Comparison of ENCODE assay signal across 9 cellular contexts in the genomic region with DNA sequence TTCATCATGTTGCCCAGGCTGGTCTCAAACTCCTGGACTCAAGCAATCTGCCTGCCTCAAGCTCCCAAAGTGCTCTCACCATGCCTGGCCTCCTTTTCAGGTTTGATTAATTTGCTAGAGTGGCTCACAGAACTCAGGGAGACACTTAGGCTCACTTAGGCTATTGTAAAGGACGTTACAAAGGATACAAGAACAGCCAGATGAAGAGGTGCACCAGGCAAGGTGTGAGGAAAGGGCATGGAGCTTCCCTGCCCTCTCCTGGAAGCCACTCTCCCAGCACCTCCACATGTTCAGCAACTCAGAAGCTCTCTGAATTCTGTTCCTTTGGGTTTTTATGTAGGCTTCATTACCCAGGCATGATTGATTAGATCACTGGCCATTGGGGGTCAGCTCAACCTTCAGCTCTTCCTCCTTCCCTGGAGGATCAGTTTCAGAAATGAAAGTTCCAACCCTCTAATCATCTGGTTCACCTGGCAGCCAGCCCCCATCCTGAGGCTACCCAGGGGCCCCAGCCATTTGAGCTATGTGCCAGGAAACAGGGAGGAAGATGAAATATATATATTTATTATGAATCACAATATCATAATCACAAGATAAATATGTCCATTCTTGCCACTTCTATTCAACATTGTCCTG.
DNase-seq lines count a peak whose midpoint lies in the region; ATAC-seq and TF ChIP-seq lines count a peak whose summit lies in the region.
"Had no signal": no experiment of that assay in that cellular context is flagged by ENCODE, and none has a peak within 500 bp of the region (broad histone marks: within the 10 kb centered on the region; RNA-seq: fewer than 3 reads in every experiment).

No MANE protein-coding gene starts in this region.

- H3K27ac ChIP-seq in H9 (ENCODE audit: insufficient read length, low read depth, low read length) (no peak overlapping the region), right cardiac atrium (ENCODE audit: low read length) (no peak overlapping the region), suprapubic skin (no peak overlapping the region)
- H3K27ac ChIP-seq: HL-60 had no signal

- DNase-seq in H9 = peak; percentile 65
- peak; percentile 25 for DNase-seq in WTC11 (ENCODE audit: low spot score)
- no peak for DNase-seq in right cardiac atrium
- DNase-seq in suprapubic skin (ENCODE audit: low spot score in 2 of 2) = peak; percentile 40 to 43
- DNase-seq in activated CD8-positive, alpha-beta T cell treated with anti-CD3 and anti-CD28 coated beads for 36 hours = no peak
- DNase-seq in glutamatergic neuron = no peak
- DNase-seq: stimulated activated CD4-positive, alpha-beta T cell treated with anti-CD3 and anti-CD28 coated beads, Interleukin-1b, Interleukin-23, amount 100 ng/mL, for 48 hours had no signal

- no peaks in the 10 kb centered on the region for H3K27me3 Mint-ChIP-seq in H9 (ENCODE audit: low read depth)
- H3K27me3 Mint-ChIP-seq in WTC11 (ENCODE audit: low read depth) = no peaks in the 10 kb centered on the region
- peaks cover 4% of the 10 kb centered on the region for H3K27me3 Mint-ChIP-seq in activated CD8-positive, alpha-beta T cell treated with anti-CD3 and anti-CD28 coated beads for 36 hours
- peaks cover 2% of the 10 kb centered on the region for H3K27me3 Mint-ChIP-seq in glutamatergic neuron (ENCODE audit: unreplicated experiment)

- no peak overlapping the region for H3K4me3 Mint-ChIP-seq in H9
- no peak overlapping the region for H3K4me3 Mint-ChIP-seq in WTC11
- no peak overlapping the region for H3K4me3 Mint-ChIP-seq in activated CD8-positive, alpha-beta T cell treated with anti-CD3 and anti-CD28 coated beads for 36 hours
- no peak overlapping the region for H3K4me3 Mint-ChIP-seq in glutamatergic neuron (ENCODE audit: unreplicated experiment)

- H3K4me1 Mint-ChIP-seq in H9 (peaks cover 3% of the 10 kb centered on the region in 2 experiments), WTC11 (peaks cover 2% of the 10 kb centered on the region; the same call in 1 of the 2 replicates), glutamatergic neuron (ENCODE audit: low read depth, unreplicated experiment) (peaks cover 10% of the 10 kb centered on the region)
- H3K4me1 Mint-ChIP-seq in activated CD8-positive, alpha-beta T cell treated with anti-CD3 and anti-CD28 coated beads for 36 hours (ENCODE audit: low read depth) = no peaks in the 10 kb centered on the region

- H3K79me2 ChIP-seq in H9 (ENCODE audit: insufficient read depth, low read length) = no peaks in the 10 kb centered on the region

- H3K56ac ChIP-seq in H9 (ENCODE audit: insufficient read length, low read depth, low read length) = no peak overlapping the region

- H3K9me3 ChIP-seq in H9 (ENCODE audit: control insufficient read depth, low read depth, low read length) = no peaks in the 10 kb centered on the region
- H3K9me3 ChIP-seq in right cardiac atrium (ENCODE audit: control insufficient read depth, low read length) = no peaks in the 10 kb centered on the region
- no peaks in the 10 kb centered on the region for H3K9me3 ChIP-seq in suprapubic skin

- H3K9ac ChIP-seq in H9 (ENCODE audit: extremely low read depth, insufficient read length, low read length) = no peak overlapping the region

- POLR2A ChIA-PET in WTC11 (lab: Charles Lee) = no interaction called here
- POLR2A ChIA-PET in activated CD8-positive, alpha-beta T cell treated with anti-CD3 and anti-CD28 coated beads for 36 hours (lab: Charles Lee) = no interaction called here

- TF ChIP-seq EP300 in suprapubic skin (IDR thresholded peaks at IDR 0.05) = no peak

- H2BK15ac ChIP-seq in H9 (ENCODE audit: low read depth, low read length) = no peak overlapping the region

- no peak overlapping the region for H3K14ac ChIP-seq in H9 (ENCODE audit: insufficient read depth, low read length)

- no peak overlapping the region for H2BK120ac ChIP-seq in H9 (ENCODE audit: low read depth, low read length, poor library complexity, severe bottlenecking)

- no peak overlapping the region for H2BK5ac ChIP-seq in H9 (ENCODE audit: insufficient read length, low read length)

- H3K36me3 ChIP-seq in suprapubic skin = no peaks in the 10 kb centered on the region

- no peak overlapping the region for H3K23ac ChIP-seq in H9 (ENCODE audit: insufficient read length, low read depth, low read length)

- TF ChIP-seq POLR2A in suprapubic skin (IDR thresholded peaks at IDR 0.05) = no peak

- no peak overlapping the region for H2BK12ac ChIP-seq in H9 (ENCODE audit: insufficient read length, low read depth, low read length)

- no peaks in the 10 kb centered on the region for H4K20me1 ChIP-seq in H9 (ENCODE audit: control insufficient read depth, insufficient read depth, insufficient read length)

- H4K8ac ChIP-seq in H9 (replicated peaks; ENCODE audit: insufficient read length, low read depth, low read length) = no peak overlapping the region

- ATAC-seq in WTC11 (peak; percentile 75), right cardiac atrium (peak; percentile 81 to 84), GM18909 (IDR thresholded peaks at IDR 0.05; ENCODE audit: poor library complexity, unreplicated experiment) (no peak)
- ATAC-seq in activated CD8-positive, alpha-beta T cell treated with anti-CD3 and anti-CD28 coated beads for 36 hours = no peak

- H3T11ph ChIP-seq in H9 (ENCODE audit: low read length) = no peak overlapping the region

- H2BK20ac ChIP-seq in H9 (ENCODE audit: low read depth, low read length, poor library complexity, severe bottlenecking) = no peak overlapping the region

- no peak overlapping the region for H4K91ac ChIP-seq in H9 (ENCODE audit: insufficient read length, low read depth, low read length)

- H3K9me3 Mint-ChIP-seq in H9 = peaks cover 7 to 8% of the 10 kb centered on the region in 2 experiments
- H3K9me3 Mint-ChIP-seq in WTC11 = peaks cover 9% of the 10 kb centered on the region
- no peaks in the 10 kb centered on the region for H3K9me3 Mint-ChIP-seq in activated CD8-positive, alpha-beta T cell treated with anti-CD3 and anti-CD28 coated beads for 36 hours
- peaks cover 6% of the 10 kb centered on the region for H3K9me3 Mint-ChIP-seq in glutamatergic neuron (ENCODE audit: unreplicated experiment)

- H3K36me3 Mint-ChIP-seq in H9 (ENCODE audit: insufficient read depth in 1 of 3, low read depth in 3 of 3) = peaks cover 0 to 8% (median 0%) of the 10 kb centered on the region in 3 experiments; a peak in 3 of 7 replicates
- H3K36me3 Mint-ChIP-seq in WTC11 = peaks cover 7% of the 10 kb centered on the region
- H3K36me3 Mint-ChIP-seq in activated CD8-positive, alpha-beta T cell treated with anti-CD3 and anti-CD28 coated beads for 36 hours (ENCODE audit: low read depth) = no peaks in the 10 kb centered on the region
- H3K36me3 Mint-ChIP-seq in glutamatergic neuron (ENCODE audit: unreplicated experiment) = no peaks in the 10 kb centered on the region

- no peaks in the 10 kb centered on the region for H3K27me3 ChIP-seq in H9 (ENCODE audit: insufficient read depth, low read length)
- no peaks in the 10 kb centered on the region for H3K27me3 ChIP-seq in right cardiac atrium (ENCODE audit: control insufficient read depth, insufficient read depth)
- H3K27me3 ChIP-seq in suprapubic skin = no peaks in the 10 kb centered on the region

- H3K23me2 ChIP-seq in H9 (ENCODE audit: insufficient read length, low read depth, low read length, poor library complexity, severe bottlenecking) = no peaks in the 10 kb centered on the region

- H3K79me1 ChIP-seq in H9 (ENCODE audit: insufficient read depth, low read depth, low read length, poor library complexity, severe bottlenecking) = no peaks in the 10 kb centered on the region

- no peak overlapping the region for H3K4ac ChIP-seq in H9 (ENCODE audit: low read depth, low read length)

- no peak overlapping the region for H3K18ac ChIP-seq in H9 (ENCODE audit: insufficient read length, low read depth, low read length)

- no peak overlapping the region for H2AK5ac ChIP-seq in H9 (ENCODE audit: insufficient read length, low read length)

- intact Hi-C loops in right cardiac atrium (cut with DNase I) = no loop called here
- intact Hi-C loops in activated CD8-positive, alpha-beta T cell treated with anti-CD3 and anti-CD28 coated beads for 36 hours (cut with micrococcal nuclease) = no loop called here

- peak; percentile 63 for TF ChIP-seq CTCF in H9 (conservative IDR thresholded peaks at IDR 0.05)
- no peak for TF ChIP-seq CTCF in WTC11 (IDR thresholded peaks at IDR 0.05)
- TF ChIP-seq CTCF in suprapubic skin (IDR thresholded peaks at IDR 0.05) = peak; percentile 41 to 81
- TF ChIP-seq CTCF in activated CD8-positive, alpha-beta T cell treated with anti-CD3 and anti-CD28 coated beads for 36 hours (IDR thresholded peaks at IDR 0.05) = no peak
- TF ChIP-seq CTCF in glutamatergic neuron (IDR thresholded peaks at IDR 0.05; ENCODE audit: partially characterized antibody, unreplicated experiment) = no peak

- H2AFZ ChIP-seq in H9 (ENCODE audit: low read length) = no peak overlapping the region

- no peak overlapping the region for H3K4me3 ChIP-seq in right cardiac atrium (ENCODE audit: low read length)
- H3K4me3 ChIP-seq in suprapubic skin = no peak overlapping the region

- CTCF ChIA-PET in WTC11 (lab: Charles Lee) = interaction anchor here (0.6 to 4.7 kb wide), 7 partner anchors 101 to 205 kb away, joined by 3 to 60 read pairs (median 4); partner anchors contain the start of genes SEPTIN10 and SOWAHC
- CTCF ChIA-PET in activated CD8-positive, alpha-beta T cell treated with anti-CD3 and anti-CD28 coated beads for 36 hours (lab: Charles Lee) = interaction anchor here (1.2 kb wide), 3 partner anchors 168 to 171 kb away, joined by 3 to 12 read pairs (median 4); no protein-coding TSS in a partner anchor

- WGBS in H9 (ENCODE audit: extremely low coverage, insufficient read length, low lambda C conversion rate) = no CpG with 5 or more reads among the region's 1 CpG
- 55% methylated on average over 1 of the region's 1 CpG for WGBS in right cardiac atrium
- 67% methylated on average over 1 of the region's 1 CpG for WGBS in suprapubic skin

- no peak overlapping the region for H3K4me2 ChIP-seq in H9 (ENCODE audit: insufficient read depth, insufficient read length, low read length)

- no peaks in the 10 kb centered on the region for H3K4me1 ChIP-seq in H9 (ENCODE audit: insufficient read depth, low read length)
- H3K4me1 ChIP-seq in right cardiac atrium (ENCODE audit: control insufficient read depth, insufficient read depth, low read length) = peaks cover 2% of the 10 kb centered on the region
- H3K4me1 ChIP-seq in suprapubic skin = peaks cover 13% of the 10 kb centered on the region

- no peak overlapping the region for H4K5ac ChIP-seq in H9 (ENCODE audit: insufficient read length, low read depth, low read length)

- no peak overlapping the region for H3K27ac Mint-ChIP-seq in H9
- no peak overlapping the region for H3K27ac Mint-ChIP-seq in WTC11
- H3K27ac Mint-ChIP-seq in activated CD8-positive, alpha-beta T cell treated with anti-CD3 and anti-CD28 coated beads for 36 hours = no peak overlapping the region
- H3K27ac Mint-ChIP-seq in glutamatergic neuron (ENCODE audit: unreplicated experiment) = no peak overlapping the region

TF ChIP-seq in WTC11, 78 proteins besides CTCF, POLR2A, EP300 and RAD21:
- TF ChIP-seq GABPB1 (CRISPR knock-in tag; IDR thresholded peaks at IDR 0.05) = 0 out of 2 replicates have a peak, but pooled peaks have one; percentile 27
- no peak for TF ChIP-seq RELA (CRISPR knock-in tag; IDR thresholded peaks at IDR 0.05; ENCODE audit: borderline replicate concordance)

Comparison
In these comparisons a context has a peak if more than half of its experiments do, and no peak if none do; other contexts are left out.
1. DNase-seq: peak in H9 (single experiment), WTC11 (single experiment) and suprapubic skin (2 of 2); none in right cardiac atrium (0 of 3), activated CD8-positive, alpha-beta T cell treated with anti-CD3 and anti-CD28 coated beads for 36 hours (single experiment) and glutamatergic neuron (single experiment).
2. CTCF ChIP-seq: peak in H9 (single experiment) and suprapubic skin (2 of 2); none in WTC11 (single experiment), activated CD8-positive, alpha-beta T cell treated with anti-CD3 and anti-CD28 coated beads for 36 hours (single experiment) and glutamatergic neuron (single experiment).
3. ATAC-seq: peak in WTC11 (single experiment) and right cardiac atrium (2 of 2); none in activated CD8-positive, alpha-beta T cell treated with anti-CD3 and anti-CD28 coated beads for 36 hours (single experiment) and GM18909 (single experiment).